In the genomic region with DNA sequence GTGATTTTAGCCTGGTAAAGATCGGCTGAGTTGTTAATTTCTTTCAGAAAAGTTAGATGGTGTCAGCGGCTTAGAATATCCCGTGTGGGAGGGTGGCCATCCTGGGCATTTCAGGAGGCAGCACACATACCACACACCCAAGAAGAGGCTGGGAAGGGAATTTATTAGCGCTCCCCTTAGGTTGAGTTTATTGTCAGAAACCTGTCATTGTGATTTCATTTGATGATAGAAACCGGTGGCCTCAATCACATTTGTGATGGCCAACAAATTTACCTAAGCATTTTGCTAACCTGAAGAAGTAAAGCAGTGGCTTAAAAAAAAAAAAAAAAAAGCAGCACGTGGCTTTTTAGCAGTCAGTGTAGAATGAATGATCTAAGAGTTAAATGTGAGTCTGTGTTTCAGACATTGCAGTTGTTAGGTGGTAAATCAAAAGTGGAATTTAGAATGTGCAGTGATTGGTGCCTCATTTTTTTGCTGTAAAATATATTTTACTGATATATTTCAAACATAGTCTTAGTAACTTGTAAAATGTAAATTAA, we compare ENCODE assay signal across 1 cellular context.
TF ChIP-seq lines count a peak whose summit lies in the region.

No MANE protein-coding gene starts in this region.

TF ChIP-seq in GM23338, 12 proteins besides CTCF, POLR2A, EP300 and RAD21:
- TF ChIP-seq ZNF462 (CRISPR knock-in tag; IDR thresholded peaks at IDR 0.05) (no peak), POLR2AphosphoS5 (IDR thresholded peaks at IDR 0.05; ENCODE audit: low read depth) (no peak), ETS1 (IDR thresholded peaks at IDR 0.05) (no peak), ZNF114 (CRISPR knock-in tag; IDR thresholded peaks at IDR 0.05) (no peak)
